In genomic region chr7:155296006-155296787, GRCh38 we compare ENCODE assay signal across 2 cellular contexts.
A peak's percentile ranks its signal among the peaks of the same experiment; 100 is the strongest.
TF ChIP-seq lines count a peak whose summit lies in the region.

No MANE protein-coding gene starts in this region.

TF ChIP-seq in HCT116, 20 proteins besides CTCF, POLR2A, EP300 and RAD21:
- TF ChIP-seq ZFX (IDR thresholded peaks at IDR 0.05) = no peak
- no peak for TF ChIP-seq FOSL1 (IDR thresholded peaks at IDR 0.05; ENCODE audit: low read depth)
- TF ChIP-seq, protein P1, sequence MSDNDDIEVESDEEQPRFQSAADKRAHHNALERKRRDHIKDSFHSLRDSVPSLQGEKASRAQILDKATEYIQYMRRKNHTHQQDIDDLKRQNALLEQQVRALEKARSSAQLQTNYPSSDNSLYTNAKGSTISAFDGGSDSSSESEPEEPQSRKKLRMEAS (IDR thresholded peaks at IDR 0.05) = no peak
- TF ChIP-seq SRF (IDR thresholded peaks at IDR 0.05; ENCODE audit: low read depth) = no peak
- no peak for TF ChIP-seq YY1 (IDR thresholded peaks at IDR 0.05; ENCODE audit: extremely low read depth, insufficient replicate concordance, low read depth, low read length)
- no peak for TF ChIP-seq EGR1 (IDR thresholded peaks at IDR 0.05; ENCODE audit: low read depth)
- no peak for TF ChIP-seq ZNF274 (IDR thresholded peaks at IDR 0.05; ENCODE audit: low read depth, low read length)
- TF ChIP-seq, protein P2, sequence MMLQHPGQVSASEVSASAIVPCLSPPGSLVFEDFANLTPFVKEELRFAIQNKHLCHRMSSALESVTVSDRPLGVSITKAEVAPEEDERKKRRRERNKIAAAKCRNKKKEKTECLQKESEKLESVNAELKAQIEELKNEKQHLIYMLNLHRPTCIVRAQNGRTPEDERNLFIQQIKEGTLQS (IDR thresholded peaks at IDR 0.05) = no peak
- TF ChIP-seq SIN3A (IDR thresholded peaks at IDR 0.05; ENCODE audit: low read depth) = no peak
- TF ChIP-seq, protein P3, sequence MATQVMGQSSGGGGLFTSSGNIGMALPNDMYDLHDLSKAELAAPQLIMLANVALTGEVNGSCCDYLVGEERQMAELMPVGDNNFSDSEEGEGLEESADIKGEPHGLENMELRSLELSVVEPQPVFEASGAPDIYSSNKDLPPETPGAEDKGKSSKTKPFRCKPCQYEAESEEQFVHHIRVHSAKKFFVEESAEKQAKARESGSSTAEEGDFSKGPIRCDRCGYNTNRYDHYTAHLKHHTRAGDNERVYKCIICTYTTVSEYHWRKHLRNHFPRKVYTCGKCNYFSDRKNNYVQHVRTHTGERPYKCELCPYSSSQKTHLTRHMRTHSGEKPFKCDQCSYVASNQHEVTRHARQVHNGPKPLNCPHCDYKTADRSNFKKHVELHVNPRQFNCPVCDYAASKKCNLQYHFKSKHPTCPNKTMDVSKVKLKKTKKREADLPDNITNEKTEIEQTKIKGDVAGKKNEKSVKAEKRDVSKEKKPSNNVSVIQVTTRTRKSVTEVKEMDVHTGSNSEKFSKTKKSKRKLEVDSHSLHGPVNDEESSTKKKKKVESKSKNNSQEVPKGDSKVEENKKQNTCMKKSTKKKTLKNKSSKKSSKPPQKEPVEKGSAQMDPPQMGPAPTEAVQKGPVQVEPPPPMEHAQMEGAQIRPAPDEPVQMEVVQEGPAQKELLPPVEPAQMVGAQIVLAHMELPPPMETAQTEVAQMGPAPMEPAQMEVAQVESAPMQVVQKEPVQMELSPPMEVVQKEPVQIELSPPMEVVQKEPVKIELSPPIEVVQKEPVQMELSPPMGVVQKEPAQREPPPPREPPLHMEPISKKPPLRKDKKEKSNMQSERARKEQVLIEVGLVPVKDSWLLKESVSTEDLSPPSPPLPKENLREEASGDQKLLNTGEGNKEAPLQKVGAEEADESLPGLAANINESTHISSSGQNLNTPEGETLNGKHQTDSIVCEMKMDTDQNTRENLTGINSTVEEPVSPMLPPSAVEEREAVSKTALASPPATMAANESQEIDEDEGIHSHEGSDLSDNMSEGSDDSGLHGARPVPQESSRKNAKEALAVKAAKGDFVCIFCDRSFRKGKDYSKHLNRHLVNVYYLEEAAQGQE (IDR thresholded peaks at IDR 0.05; ENCODE audit: low read depth) = no peak
- no peak for TF ChIP-seq ZBTB33 (IDR thresholded peaks at IDR 0.05; ENCODE audit: extremely low read depth, insufficient replicate concordance, low read length)
- no peak for TF ChIP-seq JUND (IDR thresholded peaks at IDR 0.05)
- TF ChIP-seq EZH2 (IDR thresholded peaks at IDR 0.05) = no peak
- no peak for TF ChIP-seq TCF7L2 (IDR thresholded peaks at IDR 0.05; ENCODE audit: borderline replicate concordance, extremely low read depth, insufficient read depth, insufficient read length)
- no peak for TF ChIP-seq EZH2phosphoT487 (IDR thresholded peaks at IDR 0.05; ENCODE audit: borderline replicate concordance)

TF ChIP-seq in K562, 482 proteins besides CTCF, POLR2A, EP300 and RAD21:
- TF ChIP-seq TCF3 (CRISPR knock-in tag; IDR thresholded peaks at IDR 0.05) (peak; percentile 33), ZNF263 (CRISPR knock-in tag; IDR thresholded peaks at IDR 0.05; ENCODE audit: borderline replicate concordance) (peak; percentile 29; the same call in 1 of the 2 replicates), PREB (CRISPR knock-in tag; IDR thresholded peaks at IDR 0.05) (0 out of 2 replicates have a peak, but pooled peaks have one; percentile 37), ZC3H11A (IDR thresholded peaks at IDR 0.05; ENCODE audit: low read depth, low read length) (no peak), CBFA2T3 (IDR thresholded peaks at IDR 0.05) (peak; percentile 31), KAT7 (CRISPR knock-in tag; IDR thresholded peaks at IDR 0.05; ENCODE audit: borderline replicate concordance) (peak; percentile 34; the same call in 1 of the 2 replicates), TEAD4 (IDR thresholded peaks at IDR 0.05; ENCODE audit: low read length) (0 out of 2 replicates have a peak, but pooled peaks have one; percentile 20), TEAD4 (CRISPR knock-in tag; IDR thresholded peaks at IDR 0.05; ENCODE audit: borderline replicate concordance) (no peak)
- TF ChIP-seq, protein P4, sequence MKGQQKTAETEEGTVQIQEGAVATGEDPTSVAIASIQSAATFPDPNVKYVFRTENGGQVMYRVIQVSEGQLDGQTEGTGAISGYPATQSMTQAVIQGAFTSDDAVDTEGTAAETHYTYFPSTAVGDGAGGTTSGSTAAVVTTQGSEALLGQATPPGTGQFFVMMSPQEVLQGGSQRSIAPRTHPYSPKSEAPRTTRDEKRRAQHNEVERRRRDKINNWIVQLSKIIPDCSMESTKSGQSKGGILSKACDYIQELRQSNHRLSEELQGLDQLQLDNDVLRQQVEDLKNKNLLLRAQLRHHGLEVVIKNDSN (CRISPR knock-in tag; IDR thresholded peaks at IDR 0.05) = peak; percentile 3; the same call in 1 of the 2 replicates
- TF ChIP-seq, protein P5, sequence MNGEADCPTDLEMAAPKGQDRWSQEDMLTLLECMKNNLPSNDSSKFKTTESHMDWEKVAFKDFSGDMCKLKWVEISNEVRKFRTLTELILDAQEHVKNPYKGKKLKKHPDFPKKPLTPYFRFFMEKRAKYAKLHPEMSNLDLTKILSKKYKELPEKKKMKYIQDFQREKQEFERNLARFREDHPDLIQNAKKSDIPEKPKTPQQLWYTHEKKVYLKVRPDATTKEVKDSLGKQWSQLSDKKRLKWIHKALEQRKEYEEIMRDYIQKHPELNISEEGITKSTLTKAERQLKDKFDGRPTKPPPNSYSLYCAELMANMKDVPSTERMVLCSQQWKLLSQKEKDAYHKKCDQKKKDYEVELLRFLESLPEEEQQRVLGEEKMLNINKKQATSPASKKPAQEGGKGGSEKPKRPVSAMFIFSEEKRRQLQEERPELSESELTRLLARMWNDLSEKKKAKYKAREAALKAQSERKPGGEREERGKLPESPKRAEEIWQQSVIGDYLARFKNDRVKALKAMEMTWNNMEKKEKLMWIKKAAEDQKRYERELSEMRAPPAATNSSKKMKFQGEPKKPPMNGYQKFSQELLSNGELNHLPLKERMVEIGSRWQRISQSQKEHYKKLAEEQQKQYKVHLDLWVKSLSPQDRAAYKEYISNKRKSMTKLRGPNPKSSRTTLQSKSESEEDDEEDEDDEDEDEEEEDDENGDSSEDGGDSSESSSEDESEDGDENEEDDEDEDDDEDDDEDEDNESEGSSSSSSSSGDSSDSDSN (IDR thresholded peaks at IDR 0.05; ENCODE audit: borderline replicate concordance in 1 of 2, low read depth in 2 of 2, low read length in 2 of 2) = no peak
